2 cellular contexts compared by ENCODE assay signal in genomic region chr1:45751039-45751838, GRCh38.
TF ChIP-seq lines count a peak whose summit lies in the region.
"Not testable (repeated sequence)": the region's sequence is repeated elsewhere in the genome, so short reads cannot be mapped to it uniquely, and the experiment has no call there.

No MANE protein-coding gene starts in this region.

TF ChIP-seq in K562, 482 proteins besides CTCF, POLR2A, EP300 and RAD21 (continues in another document):
- TF ChIP-seq ZNF644 (tag; IDR thresholded peaks at IDR 0.05; ENCODE audit: low read depth) (0 out of 2 replicates have a peak, but pooled peaks have one; percentile 35), GTF2E2 (tag; IDR thresholded peaks at IDR 0.05) (peak; percentile 73; the same call in 1 of the 2 replicates), ZNF444 (CRISPR knock-in tag; IDR thresholded peaks at IDR 0.05) (0 out of 2 replicates have a peak, but pooled peaks have one; percentile 17), ZNF589 (CRISPR knock-in tag; IDR thresholded peaks at IDR 0.05; ENCODE audit: low read depth) (peak; percentile 69; the same call in 1 of the 2 replicates), TAF9B (IDR thresholded peaks at IDR 0.05; ENCODE audit: partially characterized antibody) (peak; percentile 26), CC2D1A (IDR thresholded peaks at IDR 0.05) (0 out of 2 replicates have a peak, but pooled peaks have one; percentile 2), MIER1 (IDR thresholded peaks at IDR 0.05; ENCODE audit: low read depth) (0 out of 2 replicates have a peak, but pooled peaks have one; percentile 45), ZZZ3 (IDR thresholded peaks at IDR 0.05) (0 out of 2 replicates have a peak, but pooled peaks have one; percentile 46), ARNT (IDR thresholded peaks at IDR 0.05) (peak in 1 of 2 experiments; percentile 49; a peak in 1 of 4 replicates), THAP12 (CRISPR knock-in tag; IDR thresholded peaks at IDR 0.05) (0 out of 2 replicates have a peak, but pooled peaks have one; percentile 45), SMARCA4 (IDR thresholded peaks at IDR 0.05) (0 out of 2 replicates have a peak, but pooled peaks have one; percentile 13), BRD9 (IDR thresholded peaks at IDR 0.05; ENCODE audit: low read depth, partially characterized antibody) (peak; percentile 82), MLLT1 (IDR thresholded peaks at IDR 0.05) (peak in 1 of 2 experiments; percentile 87; a peak in 2 of 4 replicates), SMAD4 (CRISPR knock-in tag; conservative IDR thresholded peaks at IDR 0.05) (peak; percentile 34; the same call in 1 of the 2 replicates), TFAP4 (CRISPR knock-in tag; IDR thresholded peaks at IDR 0.05; ENCODE audit: borderline replicate concordance) (peak; percentile 39; the same call in 1 of the 2 replicates), HDAC2 (IDR thresholded peaks at IDR 0.05) (0 out of 2 replicates have a peak, but pooled peaks have one; percentile 14), ZFPM2 (CRISPR knock-in tag; IDR thresholded peaks at IDR 0.05) (0 out of 2 replicates have a peak, but pooled peaks have one; percentile 19), HBP1 (CRISPR knock-in tag; IDR thresholded peaks at IDR 0.05) (0 out of 2 replicates have a peak, but pooled peaks have one; percentile 13), THRAP3 (IDR thresholded peaks at IDR 0.05; ENCODE audit: borderline replicate concordance) (peak; percentile 94; the same call in 1 of the 2 replicates)

TF ChIP-seq in HepG2, 621 proteins besides CTCF, POLR2A, EP300 and RAD21:
- TF ChIP-seq GABPA, USF2 (IDR thresholded peaks at IDR 0.05; ENCODE audit: low read depth, low read length): not testable (repeated sequence)
- TF ChIP-seq GABPA (CRISPR knock-in tag; IDR thresholded peaks at IDR 0.05; ENCODE audit: low read depth) (0 out of 2 replicates have a peak, but pooled peaks have one; percentile 16), MED8 (CRISPR knock-in tag; IDR thresholded peaks at IDR 0.05; ENCODE audit: insufficient replicate concordance) (peak; percentile 18), ZNF770 (CRISPR knock-in tag; IDR thresholded peaks at IDR 0.05) (peak; percentile 21; the same call in 1 of the 2 replicates), ZNF3 (CRISPR knock-in tag; IDR thresholded peaks at IDR 0.05) (0 out of 2 replicates have a peak, but pooled peaks have one; percentile 3), ARNT2 (CRISPR knock-in tag; IDR thresholded peaks at IDR 0.05; ENCODE audit: low read depth) (0 out of 2 replicates have a peak, but pooled peaks have one; percentile 21), SP4 (CRISPR knock-in tag; IDR thresholded peaks at IDR 0.05) (peak; percentile 6; the same call in 1 of the 2 replicates), ZBTB38 (CRISPR knock-in tag; IDR thresholded peaks at IDR 0.05) (peak; percentile 66), ZNF768 (CRISPR knock-in tag; IDR thresholded peaks at IDR 0.05) (0 out of 2 replicates have a peak, but pooled peaks have one; percentile 27), ZFP82 (CRISPR knock-in tag; IDR thresholded peaks at IDR 0.05; ENCODE audit: borderline replicate concordance) (0 out of 2 replicates have a peak, but pooled peaks have one; percentile 57), USF2 (CRISPR knock-in tag; IDR thresholded peaks at IDR 0.05; ENCODE audit: borderline replicate concordance) (0 out of 2 replicates have a peak, but pooled peaks have one; percentile 20), ZNF362 (CRISPR knock-in tag; IDR thresholded peaks at IDR 0.05; ENCODE audit: borderline replicate concordance) (0 out of 2 replicates have a peak, but pooled peaks have one; percentile 23), ZNF414 (CRISPR knock-in tag; IDR thresholded peaks at IDR 0.05) (peak; percentile 0; the same call in 1 of the 2 replicates), ZNF234 (CRISPR knock-in tag; conservative IDR thresholded peaks at IDR 0.05) (0 out of 2 replicates have a peak, but pooled peaks have one; percentile 13)
